Comparison of ENCODE assay signal across 27 cellular contexts in genomic region chr5:147809830-147810666, GRCh38. TPM values are rescaled to one million over a fixed set of nuclear protein-coding genes. Genes with fewer than 3 reads are reported as not detected.
DNase-seq lines count a peak whose midpoint lies in the region; ATAC-seq and TF ChIP-seq lines count a peak whose summit lies in the region.
"Had no signal": no experiment of that assay in that cellular context is flagged by ENCODE, and none has a peak within 500 bp of the region (broad histone marks: within the 10 kb centered on the region; RNA-seq: fewer than 3 reads in every experiment).

No MANE protein-coding gene starts in this region.

- 51% methylated on average over 5 of the region's 5 CpGs for WGBS in right cardiac atrium
- whole genome bisulfite sequencing in upper lobe of left lung, 2 donors, result 60 to 65% methylated on average over 5 of the region's 5 CpGs

- ATAC-seq in right cardiac atrium (no peak), upper lobe of left lung (ENCODE audit: low FRiP score in 2 of 2) (no peak)
- ATAC-seq: activated CD8-positive, alpha-beta memory T cell treated with anti-CD3 and anti-CD28 coated beads, Interleukin-2, amount 10 ng/mL, durations not matched to agents 7 days and 5 days; stimulated activated effector memory CD8-positive, alpha-beta T cell treated with anti-CD3 and anti-CD28 coated beads, Interleukin-12 subunit alpha, Interleukin-12 subunit beta, amount 100 ng/mL, for 72 hours had no signal

- H3K27me3 ChIP-seq in right cardiac atrium (ENCODE audit: control insufficient read depth, insufficient read depth), result no peaks in the 10 kb centered on the region
- no peaks in the 10 kb centered on the region for H3K27me3 ChIP-seq in upper lobe of left lung
- H3K27me3 ChIP-seq: SJSA1, suprapubic skin, uterus had no signal

- DNase-seq in Caki2 (ENCODE audit: low read depth) (peak; percentile 72), HT1080 (ENCODE audit: low read depth) (peak; percentile 17), amniotic epithelial cell (ENCODE audit: low read depth) (peak; percentile 11), islet precursor cell (peak; percentile 52), right cardiac atrium (no peak), upper lobe of left lung (no peak), AML-193 (lab: John Stamatoyannopoulos, UW) (no peak), T-helper 1 cell (no peak)
- DNase-seq: activated CD4-positive, alpha-beta T cell treated with anti-CD3 and anti-CD28 coated beads, Interleukin-2, amount 10 ng/mL, durations not matched to agents 7 days and 5 days; activated CD8-positive, alpha-beta memory T cell treated with anti-CD3 and anti-CD28 coated beads, Interleukin-2, amount 10 ng/mL, durations not matched to agents 7 days and 5 days; activated naive CD4-positive, alpha-beta T cell treated with anti-CD3 and anti-CD28 coated beads, Interleukin-2, amount 10 ng/mL, durations not matched to agents 7 days and 5 days; H7; NCI-H1105; NCI-H1930; NCI-H345; retina; spleen; stimulated activated CD4-positive, alpha-beta T cell treated with anti-CD3 and anti-CD28 coated beads, Interleukin-2, amount 100 ng/mL, for 48 hours; uterus had no signal

- H3K9me3 ChIP-seq in right cardiac atrium (ENCODE audit: control insufficient read depth, low read length) (no peaks in the 10 kb centered on the region), upper lobe of left lung (no peaks in the 10 kb centered on the region)
- H3K9me3 ChIP-seq: Caco-2, SJSA1, suprapubic skin, uterus had no signal

- TF ChIP-seq CTCF in upper lobe of left lung (IDR thresholded peaks at IDR 0.05), result no peak

- intact Hi-C loops in right cardiac atrium (cut with DNase I), result no loop called here

- H3K4me3 ChIP-seq in right cardiac atrium (ENCODE audit: low read length) (no peak overlapping the region), upper lobe of left lung (no peak overlapping the region)
- H3K4me3 ChIP-seq: SJSA1, spleen, suprapubic skin, uterus had no signal

- in situ Hi-C loops in Caki2 (cut with HindIII; ENCODE audit: low pct_unique_long_range_greater_than_20kb, low sequenced_read_pairs), result no loop called here

- no peak for TF ChIP-seq POLR2A in upper lobe of left lung (IDR thresholded peaks at IDR 0.05)

- no peaks in the 10 kb centered on the region for H3K36me3 ChIP-seq in upper lobe of left lung
- H3K36me3 ChIP-seq: SJSA1, spleen, suprapubic skin, uterus had no signal

- H3K27ac ChIP-seq in right cardiac atrium (ENCODE audit: low read length), result no peak overlapping the region
- no peak overlapping the region for H3K27ac ChIP-seq in upper lobe of left lung
- H3K27ac ChIP-seq: SJSA1, spleen, suprapubic skin, uterus had no signal

- H3K4me1 ChIP-seq in right cardiac atrium (ENCODE audit: control insufficient read depth, insufficient read depth, low read length) (no peaks in the 10 kb centered on the region), upper lobe of left lung (peaks cover 0 to 7% (median 2%) of the 10 kb centered on the region in 4 donors)
- H3K4me1 ChIP-seq: suprapubic skin, uterus had no signal

- TF ChIP-seq EP300 in upper lobe of left lung (IDR thresholded peaks at IDR 0.05), result no peak

RNA-seq across cellular contexts. Expression of gene SPINK1, which starts 21.4 kb away (rescaled TPM):
- total RNA-seq in Caki2 (2014; rRNA removed; shearing (Covaris generic); ENCODE audit: low replicate concordance), result not detected in 2 replicates
- not detected in 2 replicates for total RNA-seq in HT1080 (2014; rRNA removed; shearing (Covaris generic))
- 0.56 TPM in 1 of 2 replicates, not detected in the other for polyA plus RNA-seq in HT1080 (2015; cell fraction: cytosol; rRNA removed)
- polyA plus RNA-seq in HT1080 (2015; cell fraction: nucleus; rRNA removed), result not detected in 2 replicates
- total RNA-seq in right cardiac atrium, result 1 to 10 TPM in 1 of 4 donors, not detected in 3; 1.3 TPM
- polyA plus RNA-seq in right cardiac atrium, result 0.38 TPM
- 10 to 100 TPM in 2 of 6 donors, not detected in 4; 10.0 to 14.3 TPM for total RNA-seq in upper lobe of left lung
- total RNA-seq: activated CD4-positive, alpha-beta T cell treated with anti-CD3 and anti-CD28 coated beads, Interleukin-2, amount 10 ng/mL, durations not matched to agents 7 days and 5 days; activated CD8-positive, alpha-beta memory T cell treated with anti-CD3 and anti-CD28 coated beads, Interleukin-2, amount 10 ng/mL, durations not matched to agents 7 days and 5 days; myocyte; osteocyte; SJSA1; T-helper 1 cell treated with Interleukin-12 subunit alpha and Interleukin-12 subunit beta and Interleukin-4 antibody, amounts not matched to agents 30 ng/mL and 1 ng/mL, for 36 hours; uterus had no signal
- polyA plus RNA-seq: BJ had no signal

RNA-seq across cellular contexts. Expression of gene JAKMIP2, which starts 27.5 kb away (rescaled TPM):
- total RNA-seq in Caki2 (2014; rRNA removed; shearing (Covaris generic); ENCODE audit: low replicate concordance), result 0.20 TPM in 1 of 2 replicates, not detected in the other
- 0.58 and 1.2 TPM in 2 replicates for total RNA-seq in HT1080 (2014; rRNA removed; shearing (Covaris generic))
- polyA plus RNA-seq in HT1080 (2015; cell fraction: cytosol; rRNA removed), result 0.69 and 1.4 TPM in 2 replicates
- polyA plus RNA-seq in HT1080 (2015; cell fraction: nucleus; rRNA removed), result 0.31 and 0.32 TPM in 2 replicates
- total RNA-seq in right cardiac atrium (1 to 10 TPM in 2 of 4 donors, under 1 TPM in 2; 0.66 to 1.3 (median 1.1) TPM), upper lobe of left lung (1 to 10 TPM in 5 of 6 donors, under 1 TPM in 1; 0.91 to 8.4 (median 6.0) TPM)
- polyA plus RNA-seq in right cardiac atrium, result 0.32 TPM
- total RNA-seq: myocyte had no signal
- polyA plus RNA-seq: BJ had no signal

Comparison
In these comparisons a context has a peak if more than half of its experiments do, and no peak if none do; other contexts are left out.
1. DNase-seq: peak in Caki2 (single experiment), HT1080 (single experiment), amniotic epithelial cell (single experiment) and islet precursor cell (single experiment); none in right cardiac atrium (0 of 3), upper lobe of left lung (0 of 2), AML-193 (0 of 2) and T-helper 1 cell (0 of 5).